28 cellular contexts compared by ENCODE assay signal in the genomic region with DNA sequence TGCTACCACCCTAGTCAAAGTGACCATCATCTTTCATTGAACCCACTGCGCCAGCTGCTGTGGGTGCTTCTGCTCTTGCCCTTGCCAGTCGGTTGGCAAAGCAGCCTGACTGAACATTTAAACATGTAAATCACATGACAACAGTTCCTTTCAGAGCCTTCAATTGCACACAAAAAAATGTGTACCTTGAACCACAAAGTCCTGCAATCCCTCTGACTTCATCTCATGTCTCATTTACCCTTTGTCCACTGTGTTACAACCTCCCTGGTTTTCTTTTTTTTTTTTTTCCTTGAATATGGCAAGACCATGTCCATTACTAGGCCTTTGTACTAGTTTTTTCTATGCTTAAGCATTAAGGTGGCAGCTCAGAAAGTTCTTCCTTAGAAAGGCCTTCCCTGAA.
"Had no signal": no experiment of that assay in that cellular context is flagged by ENCODE, and none has a peak within 500 bp of the region (broad histone marks: within the 10 kb centered on the region; RNA-seq: fewer than 3 reads in every experiment).

No MANE protein-coding gene starts in this region.

- H3K4me2 ChIP-seq: hepatocyte, neural progenitor cell, smooth muscle cell had no signal

- H3K27me3 Mint-ChIP-seq: progenitor cell of endocrine pancreas; stimulated activated memory B cell treated with anti-CD40 and anti-IgM and Interleukin-4, amounts not matched to agents 10 μg/mL and 1 μg/mL and 100 μg/mL, for 72 hours had no signal

- H3K4me1 ChIP-seq: heart right ventricle, left lung, sigmoid colon, tibial nerve, uterus had no signal

- H3K4me1 Mint-ChIP-seq: mesothelial cell of epicardium; nephron progenitor cell; stimulated activated memory B cell treated with anti-CD40 and anti-IgM and Interleukin-4, amounts not matched to agents 10 μg/mL and 1 μg/mL and 100 μg/mL, for 72 hours; stimulated activated naive CD8-positive, alpha-beta T cell treated with anti-CD3 and anti-CD28 coated beads, Interleukin-15, amount 100 ng/mL, for 72 hours had no signal

- DNase-seq: heart right ventricle; islet precursor cell; left lung; mesendoderm; naive thymus-derived CD8-positive, alpha-beta T cell; nephron progenitor cell; ovary; retina; right cardiac atrium; sigmoid colon; stimulated activated CD4-positive, alpha-beta T cell treated with anti-CD3 and anti-CD28 coated beads, Interleukin-1b, Interleukin-23, amount 100 ng/mL, for 48 hours; stimulated activated CD4-positive, alpha-beta T cell treated with anti-CD3 and anti-CD28 coated beads, Interleukin-2, amount 100 ng/mL, for 48 hours; stimulated activated CD4-positive, alpha-beta T cell treated with anti-CD3 and anti-CD28 coated beads, Interleukin-4, amount 100 ng/mL, for 4 hours; stimulated activated CD8-positive, alpha-beta memory T cell treated with anti-CD3 and anti-CD28 coated beads, Interleukin-4, amount 100 ng/mL, for 48 hours; stimulated activated naive CD4-positive, alpha-beta T cell treated with Interleukin-2 at 50 U/mL for 16 hours; stimulated activated naive CD8-positive, alpha-beta T cell treated with anti-CD3 and anti-CD28 coated beads, Interleukin-15, amount 100 ng/mL, for 72 hours; substantia nigra; uterus had no signal

- H3K36me3 ChIP-seq: heart right ventricle, left lung, neural progenitor cell, neutrophil, ovary, sigmoid colon, tibial nerve, uterus had no signal

- H3K27me3 ChIP-seq: heart right ventricle, hepatocyte, left lung, neural progenitor cell, neutrophil, ovary, sigmoid colon, tibial nerve, uterus had no signal

- H3K4me3 ChIP-seq: heart right ventricle, hepatocyte, left lung, lung, neural progenitor cell, ovary, sigmoid colon, smooth muscle cell, tibial nerve, uterus had no signal

- H2AFZ ChIP-seq: hepatocyte, neural progenitor cell had no signal

- H3K79me2 ChIP-seq: hepatocyte had no signal

- H3K27ac ChIP-seq: heart right ventricle, hepatocyte, left lung, neural progenitor cell, neutrophil, ovary, sigmoid colon, tibial nerve, uterus had no signal

- H3K9me3 Mint-ChIP-seq: mesothelial cell of epicardium, nephron progenitor cell, type B pancreatic cell had no signal

- ATAC-seq: heart right ventricle; left lung; naive thymus-derived CD8-positive, alpha-beta T cell; right cardiac atrium; stimulated activated memory B cell treated with anti-CD40 and anti-IgM and Interleukin-4, amounts not matched to agents 10 μg/mL and 1 μg/mL and 100 μg/mL, for 72 hours; stimulated activated naive CD8-positive, alpha-beta T cell treated with anti-CD3 and anti-CD28 coated beads, Interleukin-15, amount 100 ng/mL, for 72 hours had no signal

- H3K36me3 Mint-ChIP-seq: mesothelial cell of epicardium; naive thymus-derived CD8-positive, alpha-beta T cell; neural progenitor cell; stimulated activated memory B cell treated with anti-CD40 and anti-IgM and Interleukin-4, amounts not matched to agents 10 μg/mL and 1 μg/mL and 100 μg/mL, for 72 hours; type B pancreatic cell had no signal

- H3K27ac Mint-ChIP-seq: mesothelial cell of epicardium; naive thymus-derived CD8-positive, alpha-beta T cell; nephron progenitor cell; neural progenitor cell; progenitor cell of endocrine pancreas; stimulated activated memory B cell treated with anti-CD40 and anti-IgM and Interleukin-4, amounts not matched to agents 10 μg/mL and 1 μg/mL and 100 μg/mL, for 72 hours; stimulated activated naive CD8-positive, alpha-beta T cell treated with anti-CD3 and anti-CD28 coated beads, Interleukin-15, amount 100 ng/mL, for 72 hours; type B pancreatic cell had no signal

- H3K4me3 Mint-ChIP-seq: mesothelial cell of epicardium; naive thymus-derived CD8-positive, alpha-beta T cell; nephron progenitor cell; neural progenitor cell; stimulated activated memory B cell treated with anti-CD40 and anti-IgM and Interleukin-4, amounts not matched to agents 10 μg/mL and 1 μg/mL and 100 μg/mL, for 72 hours; stimulated activated naive CD8-positive, alpha-beta T cell treated with anti-CD3 and anti-CD28 coated beads, Interleukin-15, amount 100 ng/mL, for 72 hours; type B pancreatic cell had no signal

- H3K9me3 ChIP-seq: heart right ventricle, left lung, neutrophil, ovary, tibial nerve, uterus had no signal

- H3K9ac ChIP-seq: neural progenitor cell had no signal
